1 cellular context compared by ENCODE assay signal in genomic region chr1:11963622-11964021, GRCh38.
TF ChIP-seq lines count a peak whose summit lies in the region.

No MANE protein-coding gene starts in this region.

TF ChIP-seq in H1, 55 proteins besides CTCF, POLR2A, EP300 and RAD21:
- TF ChIP-seq YY1 (IDR thresholded peaks at IDR 0.05; ENCODE audit: low read depth, low read length): no peak
- TF ChIP-seq SIRT6 (IDR thresholded peaks at IDR 0.05; ENCODE audit: low read length): no peak
- TF ChIP-seq CTBP2 (IDR thresholded peaks at IDR 0.05; ENCODE audit: borderline replicate concordance, insufficient read depth, insufficient read length, low read length): no peak
- no peak for TF ChIP-seq SIN3A (conservative IDR thresholded peaks at IDR 0.05 in 1 of 2, IDR thresholded peaks at IDR 0.05 in 1 of 2; ENCODE audit: low read depth in 1 of 2, low read length in 2 of 2)
- no peak for TF ChIP-seq RBBP5 (IDR thresholded peaks at IDR 0.05; ENCODE audit: borderline replicate concordance, low read depth, low read length)
- TF ChIP-seq BACH1 (IDR thresholded peaks at IDR 0.05; ENCODE audit: low read length): no peak
- no peak for TF ChIP-seq TCF12 (IDR thresholded peaks at IDR 0.05; ENCODE audit: low read depth, low read length)
- no peak for TF ChIP-seq ZNF274 (IDR thresholded peaks at IDR 0.05; ENCODE audit: borderline replicate concordance, extremely low read depth, low read length)
- TF ChIP-seq CBX8 (IDR thresholded peaks at IDR 0.05; ENCODE audit: borderline replicate concordance, low read depth, low read length): no peak
- TF ChIP-seq SAP30 (IDR thresholded peaks at IDR 0.05; ENCODE audit: insufficient read depth, insufficient replicate concordance, low read length): no peak
TF ChIP-seq in H1: peak in this region for 0.
